ENCODE assay signal across 2 cellular contexts in the genomic region with DNA sequence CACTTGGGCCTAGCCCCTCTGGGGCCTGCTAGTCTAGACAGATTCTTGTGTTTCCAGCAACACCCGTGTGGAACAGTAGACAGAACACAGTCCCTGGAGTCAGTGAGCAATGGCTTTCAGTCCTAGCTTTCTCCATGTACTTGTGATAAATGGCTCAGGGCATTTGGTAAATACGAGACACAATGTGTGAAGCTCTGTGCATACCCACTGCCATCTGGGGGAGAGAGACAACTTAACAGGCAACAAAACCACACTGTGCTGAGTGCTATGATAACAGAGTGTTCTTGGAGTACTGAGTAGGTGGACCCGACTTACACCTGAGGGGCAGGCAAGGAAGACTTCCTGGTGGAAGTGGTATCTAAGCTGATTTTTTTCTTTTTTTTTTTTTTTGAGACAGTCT.
TF ChIP-seq lines count a peak whose summit lies in the region.

No MANE protein-coding gene starts in this region.

TF ChIP-seq in SK-N-SH treated with all-trans-retinoic acid at 6 μM for 48 hours, 23 proteins besides CTCF, POLR2A, EP300 and RAD21 (continued from another document):
- TF ChIP-seq POU6F1 (CRISPR knock-in tag; IDR thresholded peaks at IDR 0.05; ENCODE audit: borderline replicate concordance, low read depth): no peak
- TF ChIP-seq RARB (CRISPR knock-in tag; IDR thresholded peaks at IDR 0.05): no peak
- TF ChIP-seq ZNF565 (CRISPR knock-in tag; conservative IDR thresholded peaks at IDR 0.05; ENCODE audit: low read depth): no peak
- no peak for TF ChIP-seq ZFP30 (CRISPR knock-in tag; IDR thresholded peaks at IDR 0.05)
- TF ChIP-seq BACH2 (CRISPR knock-in tag; IDR thresholded peaks at IDR 0.05; ENCODE audit: borderline replicate concordance): no peak
- no peak for TF ChIP-seq TSHZ2 (CRISPR knock-in tag; IDR thresholded peaks at IDR 0.05)
- no peak for TF ChIP-seq CSRNP3 (CRISPR knock-in tag; IDR thresholded peaks at IDR 0.05)
- TF ChIP-seq, protein P1, sequence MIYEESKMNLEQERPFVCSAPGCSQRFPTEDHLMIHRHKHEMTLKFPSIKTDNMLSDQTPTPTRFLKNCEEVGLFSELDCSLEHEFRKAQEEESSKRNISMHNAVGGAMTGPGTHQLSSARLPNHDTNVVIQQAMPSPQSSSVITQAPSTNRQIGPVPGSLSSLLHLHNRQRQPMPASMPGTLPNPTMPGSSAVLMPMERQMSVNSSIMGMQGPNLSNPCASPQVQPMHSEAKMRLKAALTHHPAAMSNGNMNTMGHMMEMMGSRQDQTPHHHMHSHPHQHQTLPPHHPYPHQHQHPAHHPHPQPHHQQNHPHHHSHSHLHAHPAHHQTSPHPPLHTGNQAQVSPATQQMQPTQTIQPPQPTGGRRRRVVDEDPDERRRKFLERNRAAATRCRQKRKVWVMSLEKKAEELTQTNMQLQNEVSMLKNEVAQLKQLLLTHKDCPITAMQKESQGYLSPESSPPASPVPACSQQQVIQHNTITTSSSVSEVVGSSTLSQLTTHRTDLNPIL (CRISPR knock-in tag; IDR thresholded peaks at IDR 0.05; ENCODE audit: low read depth): no peak
- no peak for TF ChIP-seq ESRRG (CRISPR knock-in tag; IDR thresholded peaks at IDR 0.05)
- TF ChIP-seq SNAI2 (CRISPR knock-in tag; IDR thresholded peaks at IDR 0.05): no peak
- no peak for TF ChIP-seq ZC3H10 (CRISPR knock-in tag; IDR thresholded peaks at IDR 0.05)
- no peak for TF ChIP-seq ISL1 (CRISPR knock-in tag; IDR thresholded peaks at IDR 0.05)
- TF ChIP-seq PPARA (CRISPR knock-in tag; IDR thresholded peaks at IDR 0.05; ENCODE audit: borderline replicate concordance): no peak
- TF ChIP-seq ARNTL (CRISPR knock-in tag; IDR thresholded peaks at IDR 0.05; ENCODE audit: borderline replicate concordance, low read depth): no peak
- no peak for TF ChIP-seq ZFP3 (CRISPR knock-in tag; IDR thresholded peaks at IDR 0.05)
- no peak for TF ChIP-seq PATZ1 (CRISPR knock-in tag; IDR thresholded peaks at IDR 0.05; ENCODE audit: borderline replicate concordance)

TF ChIP-seq in SK-N-SH, 30 proteins besides CTCF, POLR2A, EP300 and RAD21 (continued from another document):
- TF ChIP-seq NFIC (IDR thresholded peaks at IDR 0.05; ENCODE audit: borderline replicate concordance) (no peak), EZH2phosphoT487 (IDR thresholded peaks at IDR 0.05; ENCODE audit: borderline replicate concordance, low read depth) (no peak), FOXM1 (IDR thresholded peaks at IDR 0.05; ENCODE audit: low read depth) (no peak), SMC3 (IDR thresholded peaks at IDR 0.05; ENCODE audit: low read depth, low read length) (no peak), CHD2 (IDR thresholded peaks at IDR 0.05; ENCODE audit: low read length, partially characterized antibody) (no peak), PBX3 (IDR thresholded peaks at IDR 0.05) (no peak), GABPA (IDR thresholded peaks at IDR 0.05; ENCODE audit: low read depth) (no peak), TCF12 (IDR thresholded peaks at IDR 0.05) (no peak), MEF2A (IDR thresholded peaks at IDR 0.05; ENCODE audit: borderline replicate concordance, low read depth) (no peak)
TF ChIP-seq in SK-N-SH: peak in this region for 0.
